ENCODE assay signal across 4 cellular contexts in genomic region chr12:8233935-8234495, GRCh38. TPM values are rescaled to one million over a fixed set of nuclear protein-coding genes. Genes with fewer than 3 reads are reported as not detected.
"Had no signal": no experiment of that assay in that cellular context is flagged by ENCODE, and none has a peak within 500 bp of the region (broad histone marks: within the 10 kb centered on the region; RNA-seq: fewer than 3 reads in every experiment).

No MANE protein-coding gene starts in this region.

RNA-seq across cellular contexts. Expression of gene FAM90A1, which starts 6.6 kb away (rescaled TPM):
- total RNA-seq: NCI-H460, OCI-LY7, RPMI7951, SK-MEL-5 had no signal
